Comparison of ENCODE assay signal across 1 cellular context in genomic region chr6:34236423-34237315, GRCh38.
A peak's percentile ranks its signal among the peaks of the same experiment; 100 is the strongest.
TF ChIP-seq lines count a peak whose summit lies in the region.

HMGA1 (plus strand) TSS chr6:34236873; CDS start chr6:34240781, 3,908 bp downstream.

TF ChIP-seq in K562, 482 proteins besides CTCF, POLR2A, EP300 and RAD21 (continued from another document and continues in another):
- TF ChIP-seq MBD1 (CRISPR knock-in tag; IDR thresholded peaks at IDR 0.05) (no peak), MEF2D (tag; conservative IDR thresholded peaks at IDR 0.05; ENCODE audit: low read depth) (peak; percentile 63; the same call in 1 of the 2 replicates), ZBTB8A (IDR thresholded peaks at IDR 0.05; ENCODE audit: partially characterized antibody) (no peak), CHD4 (IDR thresholded peaks at IDR 0.05; ENCODE audit: insufficient read depth, insufficient replicate concordance, low read depth, low read length, poor library complexity, severe bottlenecking) (no peak), FOSL1 (tag; conservative IDR thresholded peaks at IDR 0.05) (no peak), HMG20B (CRISPR knock-in tag; IDR thresholded peaks at IDR 0.05) (0 out of 2 replicates have a peak, but pooled peaks have one; percentile 26), TARDBP (IDR thresholded peaks at IDR 0.05) (0 out of 2 replicates have a peak, but pooled peaks have one; percentile 35), FOXO4 (CRISPR knock-in tag; IDR thresholded peaks at IDR 0.05) (no peak), GATAD2A (IDR thresholded peaks at IDR 0.05) (peak; percentile 92; the same call in 1 of the 2 replicates), SPI1 (IDR thresholded peaks at IDR 0.05; ENCODE audit: borderline replicate concordance, low read depth, low read length) (no peak), ETS1 (conservative IDR thresholded peaks at IDR 0.05; ENCODE audit: control insufficient read depth, low read depth, low read length) (peak; percentile 77; the same call in 1 of the 2 replicates), KAT2B (IDR thresholded peaks at IDR 0.05; ENCODE audit: low read depth, low read length) (no peak), TBP (optimal IDR thresholded peaks at IDR 0.05; ENCODE audit: low read depth, low read length) (peak; percentile 98), MAZ (CRISPR knock-in tag; conservative IDR thresholded peaks at IDR 0.05 in 1 of 2, IDR thresholded peaks at IDR 0.05 in 1 of 2) (peak; percentile 86 to 95), TAF9B (IDR thresholded peaks at IDR 0.05; ENCODE audit: partially characterized antibody) (peak; percentile 65), ZNF318 (IDR thresholded peaks at IDR 0.05; ENCODE audit: borderline replicate concordance in 1 of 2, low read depth in 1 of 2) (no peak), ELF4 (CRISPR knock-in tag; IDR thresholded peaks at IDR 0.05) (0 out of 2 replicates have a peak, but pooled peaks have one; percentile 68), ZNF354B (CRISPR knock-in tag; IDR thresholded peaks at IDR 0.05) (no peak), SMAD3 (CRISPR knock-in tag; conservative IDR thresholded peaks at IDR 0.05) (0 out of 2 replicates have a peak, but pooled peaks have one; percentile 43), TAF7 (tag; IDR thresholded peaks at IDR 0.05) (peak; percentile 46; the same call in 1 of the 2 replicates), ZNF436 (CRISPR knock-in tag; IDR thresholded peaks at IDR 0.05) (peak; percentile 57; the same call in 1 of the 2 replicates), ZBTB1 (CRISPR knock-in tag; IDR thresholded peaks at IDR 0.05; ENCODE audit: borderline replicate concordance, low read depth) (peak; percentile 80; the same call in 1 of the 2 replicates), GTF2E2 (tag; IDR thresholded peaks at IDR 0.05) (peak; percentile 87), MEIS2 (IDR thresholded peaks at IDR 0.05; ENCODE audit: partially characterized antibody) (peak; percentile 44), CBX1 (IDR thresholded peaks at IDR 0.05; ENCODE audit: low read depth) (peak; percentile 96), VEZF1 (CRISPR knock-in tag; IDR thresholded peaks at IDR 0.05) (peak; percentile 94), CXXC5 (CRISPR knock-in tag; IDR thresholded peaks at IDR 0.05) (peak; percentile 90), IRF1 (CRISPR knock-in tag; IDR thresholded peaks at IDR 0.05; ENCODE audit: borderline replicate concordance) (0 out of 2 replicates have a peak, but pooled peaks have one; percentile 43), PHB (CRISPR knock-in tag; IDR thresholded peaks at IDR 0.05) (peak; percentile 96), RNF2 (IDR thresholded peaks at IDR 0.05) (peak; percentile 60), DMBX1 (CRISPR knock-in tag; IDR thresholded peaks at IDR 0.05; ENCODE audit: borderline replicate concordance) (no peak), MLX (CRISPR knock-in tag; conservative IDR thresholded peaks at IDR 0.05) (peak; percentile 64 to 84; a peak in 1 of 4 replicates), ZFPM2 (CRISPR knock-in tag; IDR thresholded peaks at IDR 0.05) (no peak), RHOXF2B (CRISPR knock-in tag; conservative IDR thresholded peaks at IDR 0.05) (0 out of 2 replicates have a peak, but pooled peaks have one; percentile 6), HNRNPLL (IDR thresholded peaks at IDR 0.05; ENCODE audit: low read depth, low read length, poor library complexity, severe bottlenecking) (peak; percentile 71), KAT8 (IDR thresholded peaks at IDR 0.05; ENCODE audit: low read depth) (no peak), HNRNPH1 (optimal IDR thresholded peaks at IDR 0.05; ENCODE audit: low read depth, low read length) (peak; percentile 94), ZNF212 (CRISPR knock-in tag; IDR thresholded peaks at IDR 0.05) (0 out of 2 replicates have a peak, but pooled peaks have one; percentile 33)
- TF ChIP-seq, protein P1, sequence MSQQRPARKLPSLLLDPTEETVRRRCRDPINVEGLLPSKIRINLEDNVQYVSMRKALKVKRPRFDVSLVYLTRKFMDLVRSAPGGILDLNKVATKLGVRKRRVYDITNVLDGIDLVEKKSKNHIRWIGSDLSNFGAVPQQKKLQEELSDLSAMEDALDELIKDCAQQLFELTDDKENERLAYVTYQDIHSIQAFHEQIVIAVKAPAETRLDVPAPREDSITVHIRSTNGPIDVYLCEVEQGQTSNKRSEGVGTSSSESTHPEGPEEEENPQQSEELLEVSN (IDR thresholded peaks at IDR 0.05; ENCODE audit: borderline replicate concordance in 1 of 2, extremely low read depth in 1 of 2, insufficient read depth in 1 of 2, insufficient read length in 1 of 2, low read depth in 1 of 2, low read length in 1 of 2, poor library complexity in 1 of 2, severe bottlenecking in 1 of 2), result peak; percentile 65 to 77
- TF ChIP-seq, protein P2, sequence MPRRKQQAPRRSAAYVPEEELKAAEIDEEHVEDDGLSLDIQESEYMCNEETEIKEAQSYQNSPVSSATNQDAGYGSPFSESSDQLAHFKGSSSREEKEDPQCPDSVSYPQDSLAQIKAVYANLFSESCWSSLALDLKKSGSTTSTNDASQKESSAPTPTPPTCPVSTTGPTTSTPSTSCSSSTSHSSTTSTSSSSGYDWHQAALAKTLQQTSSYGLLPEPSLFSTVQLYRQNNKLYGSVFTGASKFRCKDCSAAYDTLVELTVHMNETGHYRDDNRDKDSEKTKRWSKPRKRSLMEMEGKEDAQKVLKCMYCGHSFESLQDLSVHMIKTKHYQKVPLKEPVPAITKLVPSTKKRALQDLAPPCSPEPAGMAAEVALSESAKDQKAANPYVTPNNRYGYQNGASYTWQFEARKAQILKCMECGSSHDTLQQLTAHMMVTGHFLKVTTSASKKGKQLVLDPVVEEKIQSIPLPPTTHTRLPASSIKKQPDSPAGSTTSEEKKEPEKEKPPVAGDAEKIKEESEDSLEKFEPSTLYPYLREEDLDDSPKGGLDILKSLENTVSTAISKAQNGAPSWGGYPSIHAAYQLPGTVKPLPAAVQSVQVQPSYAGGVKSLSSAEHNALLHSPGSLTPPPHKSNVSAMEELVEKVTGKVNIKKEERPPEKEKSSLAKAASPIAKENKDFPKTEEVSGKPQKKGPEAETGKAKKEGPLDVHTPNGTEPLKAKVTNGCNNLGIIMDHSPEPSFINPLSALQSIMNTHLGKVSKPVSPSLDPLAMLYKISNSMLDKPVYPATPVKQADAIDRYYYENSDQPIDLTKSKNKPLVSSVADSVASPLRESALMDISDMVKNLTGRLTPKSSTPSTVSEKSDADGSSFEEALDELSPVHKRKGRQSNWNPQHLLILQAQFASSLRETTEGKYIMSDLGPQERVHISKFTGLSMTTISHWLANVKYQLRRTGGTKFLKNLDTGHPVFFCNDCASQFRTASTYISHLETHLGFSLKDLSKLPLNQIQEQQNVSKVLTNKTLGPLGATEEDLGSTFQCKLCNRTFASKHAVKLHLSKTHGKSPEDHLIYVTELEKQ (CRISPR knock-in tag; IDR thresholded peaks at IDR 0.05), result no peak
